Comparison of ENCODE assay signal across 29 cellular contexts in the genomic region with DNA sequence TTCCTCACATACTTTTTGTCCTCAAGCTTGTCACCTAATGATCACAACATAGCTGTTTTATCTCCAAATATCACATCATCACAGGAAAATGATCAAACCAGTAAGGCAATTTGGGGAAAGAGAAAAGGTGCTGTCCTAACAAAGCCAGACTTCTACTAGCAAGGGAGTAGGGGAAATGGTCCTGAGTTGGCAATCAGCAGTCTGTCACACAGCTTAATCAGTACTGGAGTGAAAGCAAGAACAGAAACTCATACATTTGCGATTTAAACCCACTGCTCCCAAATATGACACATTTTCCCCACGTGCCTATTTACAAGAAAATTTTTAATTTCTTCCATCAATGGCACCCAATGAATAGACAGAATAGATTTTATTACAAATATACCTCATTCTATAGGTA.
"Had no signal": no experiment of that assay in that cellular context is flagged by ENCODE, and none has a peak within 500 bp of the region (broad histone marks: within the 10 kb centered on the region; RNA-seq: fewer than 3 reads in every experiment).

No MANE protein-coding gene starts in this region.

- H3K4me1 ChIP-seq: stomach, suprapubic skin, testis, thyroid gland, tibial artery, tibial nerve, transverse colon, upper lobe of left lung, upper lobe of right lung, uterus, vagina had no signal

- H3K27ac ChIP-seq: stomach, suprapubic skin, thoracic aorta, thyroid gland, tibial artery, tibial nerve, transverse colon, upper lobe of left lung, upper lobe of right lung, uterus, vagina had no signal

- H3K9me3 Mint-ChIP-seq: type B pancreatic cell had no signal

- H3K4me1 Mint-ChIP-seq: stimulated activated effector memory CD8-positive, alpha-beta T cell treated with anti-CD3 and anti-CD28 coated beads, Interleukin-12 subunit alpha, Interleukin-12 subunit beta, amount 100 ng/mL, for 72 hours; stimulated activated memory B cell treated with anti-CD40 and anti-IgM and Interleukin-4, amounts not matched to agents 10 μg/mL and 1 μg/mL and 100 μg/mL, for 72 hours; stimulated activated naive B cell treated with anti-CD40 and anti-IgM and Interleukin-4, amounts not matched to agents 10 μg/mL and 1 μg/mL and 100 μg/mL, for 72 hours; stimulated activated naive CD8-positive, alpha-beta T cell treated with anti-CD3 and anti-CD28 coated beads, Interleukin-15, amount 100 ng/mL, for 72 hours had no signal

- H3K36me3 ChIP-seq: stomach, suprapubic skin, thoracic aorta, thyroid gland, tibial artery, tibial nerve, transverse colon, upper lobe of left lung, upper lobe of right lung, uterus, vagina had no signal

- H3K27me3 ChIP-seq: stomach, suprapubic skin, testis, thyroid gland, tibial artery, tibial nerve, transverse colon, upper lobe of left lung, upper lobe of right lung, uterus, vagina had no signal

- H3K4me3 ChIP-seq: stomach, suprapubic skin, testis, thoracic aorta, thyroid gland, tibial artery, tibial nerve, transverse colon, upper lobe of left lung, upper lobe of right lung, uterus, vagina had no signal

- DNase-seq: stimulated activated CD4-positive, alpha-beta T cell treated with anti-CD3 and anti-CD28 coated beads, Interleukin-2, amount 100 ng/mL, for 48 hours; stimulated activated CD4-positive, alpha-beta T cell treated with anti-CD3 and anti-CD28 coated beads, Interleukin-4, amount 100 ng/mL, for 1 hour; stimulated activated CD4-positive, alpha-beta T cell treated with anti-CD3 and anti-CD28 coated beads, Interleukin-4, amount 100 ng/mL, for 24 hours; stimulated activated CD4-positive, alpha-beta T cell treated with anti-CD3 and anti-CD28 coated beads, Interleukin-4, amount 100 ng/mL, for 4 hours; stimulated activated CD8-positive, alpha-beta memory T cell treated with anti-CD3 and anti-CD28 coated beads, Interleukin-4, amount 100 ng/mL, for 48 hours; stimulated activated naive B cell treated with anti-CD40 and anti-IgM and Interleukin-4, amounts not matched to agents 10 μg/mL and 1 μg/mL and 100 μg/mL, for 72 hours; stimulated activated naive CD4-positive, alpha-beta T cell; stimulated activated naive CD4-positive, alpha-beta T cell treated with Interleukin-2 at 50 U/mL for 16 hours; stimulated activated naive CD8-positive, alpha-beta T cell treated with anti-CD3 and anti-CD28 coated beads, Interleukin-15, amount 100 ng/mL, for 72 hours; stimulated activated naive CD8-positive, alpha-beta T cell treated with anti-CD3 and anti-CD28 coated beads, Interleukin-15, Interleukin-2, amounts not matched to agents 100 U/mL and 50 U/mL, for 24 hours; stomach; substantia nigra; thyroid gland; tibial artery; transverse colon; trophoblast cell; upper lobe of left lung; upper lobe of right lung; uterus had no signal

- H3K36me3 Mint-ChIP-seq: stimulated activated effector memory CD8-positive, alpha-beta T cell treated with anti-CD3 and anti-CD28 coated beads, Interleukin-12 subunit alpha, Interleukin-12 subunit beta, amount 100 ng/mL, for 72 hours; stimulated activated memory B cell treated with anti-CD40 and anti-IgM and Interleukin-4, amounts not matched to agents 10 μg/mL and 1 μg/mL and 100 μg/mL, for 72 hours; stimulated activated naive B cell treated with anti-CD40 and anti-IgM and Interleukin-4, amounts not matched to agents 10 μg/mL and 1 μg/mL and 100 μg/mL, for 72 hours; type B pancreatic cell had no signal

- H3K9me3 ChIP-seq: stomach, suprapubic skin, testis, thoracic aorta, thyroid gland, tibial artery, tibial nerve, transverse colon, upper lobe of left lung, upper lobe of right lung, uterus, vagina had no signal

- H3K4me3 Mint-ChIP-seq: stimulated activated effector memory CD8-positive, alpha-beta T cell treated with anti-CD3 and anti-CD28 coated beads, Interleukin-12 subunit alpha, Interleukin-12 subunit beta, amount 100 ng/mL, for 72 hours; stimulated activated memory B cell treated with anti-CD40 and anti-IgM and Interleukin-4, amounts not matched to agents 10 μg/mL and 1 μg/mL and 100 μg/mL, for 72 hours; stimulated activated naive B cell treated with anti-CD40 and anti-IgM and Interleukin-4, amounts not matched to agents 10 μg/mL and 1 μg/mL and 100 μg/mL, for 72 hours; stimulated activated naive CD8-positive, alpha-beta T cell treated with anti-CD3 and anti-CD28 coated beads, Interleukin-15, amount 100 ng/mL, for 72 hours; stimulated activated naive CD8-positive, alpha-beta T cell treated with anti-CD3 and anti-CD28 coated beads, Interleukin-15, Interleukin-2, amounts not matched to agents 100 ng/mL and 50 ng/mL, for 24 hours; type B pancreatic cell had no signal

- H3K27me3 Mint-ChIP-seq: stimulated activated memory B cell treated with anti-CD40 and anti-IgM and Interleukin-4, amounts not matched to agents 10 μg/mL and 1 μg/mL and 100 μg/mL, for 72 hours; stimulated activated naive B cell treated with anti-CD40 and anti-IgM and Interleukin-4, amounts not matched to agents 10 μg/mL and 1 μg/mL and 100 μg/mL, for 72 hours; stimulated activated naive CD8-positive, alpha-beta T cell treated with anti-CD3 and anti-CD28 coated beads, Interleukin-15, amount 100 ng/mL, for 72 hours; stimulated activated naive CD8-positive, alpha-beta T cell treated with anti-CD3 and anti-CD28 coated beads, Interleukin-15, Interleukin-2, amounts not matched to agents 100 ng/mL and 50 ng/mL, for 24 hours; type B pancreatic cell had no signal

- ATAC-seq: stimulated activated effector memory CD8-positive, alpha-beta T cell treated with anti-CD3 and anti-CD28 coated beads, Interleukin-12 subunit alpha, Interleukin-12 subunit beta, amount 100 ng/mL, for 72 hours; stimulated activated memory B cell treated with anti-CD40 and anti-IgM and Interleukin-4, amounts not matched to agents 10 μg/mL and 1 μg/mL and 100 μg/mL, for 72 hours; stimulated activated naive B cell treated with anti-CD40 and anti-IgM and Interleukin-4, amounts not matched to agents 10 μg/mL and 1 μg/mL and 100 μg/mL, for 72 hours; stimulated activated naive CD8-positive, alpha-beta T cell treated with anti-CD3 and anti-CD28 coated beads, Interleukin-15, amount 100 ng/mL, for 72 hours; stimulated activated naive CD8-positive, alpha-beta T cell treated with anti-CD3 and anti-CD28 coated beads, Interleukin-15, Interleukin-2, amounts not matched to agents 100 U/mL and 50 U/mL, for 24 hours; upper lobe of right lung had no signal

- FAIRE-seq: urothelium cell line had no signal

- H3K27ac Mint-ChIP-seq: stimulated activated effector memory CD8-positive, alpha-beta T cell treated with anti-CD3 and anti-CD28 coated beads, Interleukin-12 subunit alpha, Interleukin-12 subunit beta, amount 100 ng/mL, for 72 hours; stimulated activated memory B cell treated with anti-CD40 and anti-IgM and Interleukin-4, amounts not matched to agents 10 μg/mL and 1 μg/mL and 100 μg/mL, for 72 hours; stimulated activated naive B cell treated with anti-CD40 and anti-IgM and Interleukin-4, amounts not matched to agents 10 μg/mL and 1 μg/mL and 100 μg/mL, for 72 hours; stimulated activated naive CD8-positive, alpha-beta T cell treated with anti-CD3 and anti-CD28 coated beads, Interleukin-15, amount 100 ng/mL, for 72 hours; stimulated activated naive CD8-positive, alpha-beta T cell treated with anti-CD3 and anti-CD28 coated beads, Interleukin-15, Interleukin-2, amounts not matched to agents 100 ng/mL and 50 ng/mL, for 24 hours; type B pancreatic cell had no signal
